Comparison of ENCODE assay signal across 1 cellular context in genomic region chr6:34300332-34300751, GRCh38.
TF ChIP-seq lines count a peak whose summit lies in the region.

No MANE protein-coding gene starts in this region.

TF ChIP-seq in GM12878, 131 proteins besides CTCF, POLR2A, EP300 and RAD21 (continued from another document):
- no peak for TF ChIP-seq MYB (IDR thresholded peaks at IDR 0.05; ENCODE audit: borderline replicate concordance, low read depth, low read length)
- no peak for TF ChIP-seq ZNF384 (IDR thresholded peaks at IDR 0.05; ENCODE audit: borderline replicate concordance, low read depth, low read length)
- no peak for TF ChIP-seq SREBF1 (IDR thresholded peaks at IDR 0.05; ENCODE audit: low read length)
- TF ChIP-seq NFIC (IDR thresholded peaks at IDR 0.05; ENCODE audit: low read depth, low read length) = peak; percentile 34; the same call in 1 of the 2 replicates
- TF ChIP-seq ZSCAN29 (IDR thresholded peaks at IDR 0.05) = no peak
- no peak for TF ChIP-seq FOS (IDR thresholded peaks at IDR 0.05; ENCODE audit: borderline replicate concordance, extremely low read depth, insufficient read length)
- TF ChIP-seq, protein P1, sequence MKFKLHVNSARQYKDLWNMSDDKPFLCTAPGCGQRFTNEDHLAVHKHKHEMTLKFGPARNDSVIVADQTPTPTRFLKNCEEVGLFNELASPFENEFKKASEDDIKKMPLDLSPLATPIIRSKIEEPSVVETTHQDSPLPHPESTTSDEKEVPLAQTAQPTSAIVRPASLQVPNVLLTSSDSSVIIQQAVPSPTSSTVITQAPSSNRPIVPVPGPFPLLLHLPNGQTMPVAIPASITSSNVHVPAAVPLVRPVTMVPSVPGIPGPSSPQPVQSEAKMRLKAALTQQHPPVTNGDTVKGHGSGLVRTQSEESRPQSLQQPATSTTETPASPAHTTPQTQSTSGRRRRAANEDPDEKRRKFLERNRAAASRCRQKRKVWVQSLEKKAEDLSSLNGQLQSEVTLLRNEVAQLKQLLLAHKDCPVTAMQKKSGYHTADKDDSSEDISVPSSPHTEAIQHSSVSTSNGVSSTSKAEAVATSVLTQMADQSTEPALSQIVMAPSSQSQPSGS (IDR thresholded peaks at IDR 0.05; ENCODE audit: low read length) = peak; percentile 44; the same call in 1 of the 2 replicates
- TF ChIP-seq ZNF622 (IDR thresholded peaks at IDR 0.05) = no peak
- TF ChIP-seq BACH1 (IDR thresholded peaks at IDR 0.05; ENCODE audit: borderline replicate concordance) = no peak
- TF ChIP-seq DPF2 (IDR thresholded peaks at IDR 0.05) = peak; percentile 48; the same call in 1 of the 2 replicates
- TF ChIP-seq, protein P2, sequence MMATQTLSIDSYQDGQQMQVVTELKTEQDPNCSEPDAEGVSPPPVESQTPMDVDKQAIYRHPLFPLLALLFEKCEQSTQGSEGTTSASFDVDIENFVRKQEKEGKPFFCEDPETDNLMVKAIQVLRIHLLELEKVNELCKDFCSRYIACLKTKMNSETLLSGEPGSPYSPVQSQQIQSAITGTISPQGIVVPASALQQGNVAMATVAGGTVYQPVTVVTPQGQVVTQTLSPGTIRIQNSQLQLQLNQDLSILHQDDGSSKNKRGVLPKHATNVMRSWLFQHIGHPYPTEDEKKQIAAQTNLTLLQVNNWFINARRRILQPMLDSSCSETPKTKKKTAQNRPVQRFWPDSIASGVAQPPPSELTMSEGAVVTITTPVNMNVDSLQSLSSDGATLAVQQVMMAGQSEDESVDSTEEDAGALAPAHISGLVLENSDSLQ (IDR thresholded peaks at IDR 0.05) = no peak
- peak; percentile 53; the same call in 1 of the 2 replicates for TF ChIP-seq RUNX3 (IDR thresholded peaks at IDR 0.05; ENCODE audit: low read length)
- TF ChIP-seq ZNF207 (IDR thresholded peaks at IDR 0.05; ENCODE audit: borderline replicate concordance) = no peak
- no peak for TF ChIP-seq USF1 (IDR thresholded peaks at IDR 0.05; ENCODE audit: borderline replicate concordance, extremely low read length, insufficient read depth, low read depth, low read length)
- TF ChIP-seq MXI1 (IDR thresholded peaks at IDR 0.05; ENCODE audit: low read depth, low read length) = no peak
- no peak for TF ChIP-seq WRNIP1 (IDR thresholded peaks at IDR 0.05; ENCODE audit: borderline replicate concordance, low read depth, low read length)
- TF ChIP-seq IKZF2 (IDR thresholded peaks at IDR 0.05) = peak; percentile 60 to 72; a peak in 2 of 4 replicates
- no peak for TF ChIP-seq GATAD2B (conservative IDR thresholded peaks at IDR 0.05; ENCODE audit: low read depth)
- TF ChIP-seq, protein P3, sequence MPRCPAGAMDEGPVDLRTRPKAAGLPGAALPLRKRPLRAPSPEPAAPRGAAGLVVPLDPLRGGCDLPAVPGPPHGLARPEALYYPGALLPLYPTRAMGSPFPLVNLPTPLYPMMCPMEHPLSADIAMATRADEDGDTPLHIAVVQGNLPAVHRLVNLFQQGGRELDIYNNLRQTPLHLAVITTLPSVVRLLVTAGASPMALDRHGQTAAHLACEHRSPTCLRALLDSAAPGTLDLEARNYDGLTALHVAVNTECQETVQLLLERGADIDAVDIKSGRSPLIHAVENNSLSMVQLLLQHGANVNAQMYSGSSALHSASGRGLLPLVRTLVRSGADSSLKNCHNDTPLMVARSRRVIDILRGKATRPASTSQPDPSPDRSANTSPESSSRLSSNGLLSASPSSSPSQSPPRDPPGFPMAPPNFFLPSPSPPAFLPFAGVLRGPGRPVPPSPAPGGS (IDR thresholded peaks at IDR 0.05; ENCODE audit: borderline replicate concordance, insufficient read depth, low read depth, low read length, poor library complexity, severe bottlenecking) = no peak
- TF ChIP-seq SP1 (IDR thresholded peaks at IDR 0.05; ENCODE audit: low read depth, low read length) = no peak
